9 cellular contexts compared by ENCODE assay signal in the genomic region with DNA sequence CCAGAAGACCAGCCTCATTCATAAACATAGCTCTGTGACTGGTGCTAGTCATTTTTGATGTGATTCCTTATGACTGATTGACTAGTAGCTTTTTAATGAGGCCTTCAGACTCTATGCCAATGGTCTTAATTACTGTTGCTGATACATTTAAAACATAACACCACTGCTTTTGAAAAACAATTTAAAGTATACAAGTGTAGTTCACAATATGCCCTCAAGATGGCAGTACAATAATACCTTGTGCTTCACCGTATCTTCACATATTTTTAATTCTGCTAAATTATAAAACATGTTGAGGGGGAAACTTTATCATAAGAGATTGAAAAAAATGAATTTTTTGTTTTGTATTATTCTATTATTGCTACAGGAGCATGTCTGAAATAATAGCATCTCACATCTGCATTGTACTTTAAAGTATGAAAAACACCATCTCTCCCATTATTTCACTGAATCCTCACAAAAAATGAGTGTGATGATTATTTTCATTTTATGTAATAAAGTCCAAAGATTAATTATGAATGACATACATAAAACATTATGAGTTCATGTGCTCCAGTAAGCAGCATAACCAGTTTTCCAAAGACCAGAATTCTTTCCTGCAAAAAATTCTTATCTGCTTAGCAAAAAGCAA. TPM values are rescaled to one million over a fixed set of nuclear protein-coding genes. Genes with fewer than 3 reads are reported as not detected.
DNase-seq lines count a peak whose midpoint lies in the region; ATAC-seq and TF ChIP-seq lines count a peak whose summit lies in the region.
"Had no signal": no experiment of that assay in that cellular context is flagged by ENCODE, and none has a peak within 500 bp of the region (broad histone marks: within the 10 kb centered on the region; RNA-seq: fewer than 3 reads in every experiment).

No MANE protein-coding gene starts in this region.

- H3F3A ChIP-seq in DOHH2 (ENCODE audit: control insufficient read depth, insufficient read depth) = no peaks in the 10 kb centered on the region

- in situ Hi-C loops in transverse colon (cut with MboI; ENCODE audit: low pct_ligation_motif_present in 1 of 4, low pct_unique_long_range_greater_than_20kb in 1 of 4, low sequenced_read_pairs in 3 of 4) = loop anchor here (10.0 to 25.0 kb wide), 2 partner anchors 150 to 852 kb away; a partner anchor contains a TSS

- H4K20me1 ChIP-seq in DOHH2 (ENCODE audit: control insufficient read depth, insufficient read depth, low read depth, low read length) = no peaks in the 10 kb centered on the region

- H3K4me3 ChIP-seq in DOHH2 (ENCODE audit: low read length) (no peak overlapping the region), transverse colon (no peak overlapping the region)

- POLR2A ChIA-PET in WTC11 (lab: Charles Lee) = no interaction called here

- H3K27ac Mint-ChIP-seq in WTC11 = no peak overlapping the region
- H3K27ac Mint-ChIP-seq in immature natural killer cell = no peak overlapping the region
- H3K27ac Mint-ChIP-seq in stimulated activated memory B cell treated with anti-CD40 and anti-IgM and Interleukin-4, amounts not matched to agents 10 μg/mL and 1 μg/mL and 100 μg/mL, for 72 hours = no peak overlapping the region

- TF ChIP-seq EP300 in transverse colon (IDR thresholded peaks at IDR 0.05; ENCODE audit: low read depth) = no peak

- CTCF ChIA-PET in WTC11 (lab: Charles Lee) = interaction anchor here (0.9 to 1.3 kb wide), 5 partner anchors 11 to 149 kb away, joined by 3 to 5 read pairs (median 5); no protein-coding TSS in a partner anchor

- H3K9me3 ChIP-seq in DOHH2 (ENCODE audit: control insufficient read depth, insufficient read depth, low read length) = no peaks in the 10 kb centered on the region
- H3K9me3 ChIP-seq in transverse colon = no peaks in the 10 kb centered on the region

- H3K27ac ChIP-seq in DOHH2 (ENCODE audit: low read depth, low read length) (no peak overlapping the region), transverse colon (no peak overlapping the region)

- no peak for DNase-seq in WTC11 (ENCODE audit: low spot score)
- peak; percentile 13 to 30 (median 16) for DNase-seq in immature natural killer cell
- DNase-seq in transverse colon = no peak
- no peak for DNase-seq in ureter (ENCODE audit: low spot score)

- H3K4me1 Mint-ChIP-seq in WTC11 = peaks cover 15% of the 10 kb centered on the region
- H3K4me1 Mint-ChIP-seq in immature natural killer cell = no peaks in the 10 kb centered on the region
- H3K4me1 Mint-ChIP-seq in stimulated activated memory B cell treated with anti-CD40 and anti-IgM and Interleukin-4, amounts not matched to agents 10 μg/mL and 1 μg/mL and 100 μg/mL, for 72 hours = peaks cover 6% of the 10 kb centered on the region

- WGBS in transverse colon (ENCODE audit: low coverage in 1 of 2), 2 donors = 0% methylated on average over 1 of the region's 1 CpG

- H3K4me3 Mint-ChIP-seq in WTC11 = no peak overlapping the region
- no peak overlapping the region for H3K4me3 Mint-ChIP-seq in immature natural killer cell
- H3K4me3 Mint-ChIP-seq in stimulated activated memory B cell treated with anti-CD40 and anti-IgM and Interleukin-4, amounts not matched to agents 10 μg/mL and 1 μg/mL and 100 μg/mL, for 72 hours = no peak overlapping the region

- H3K9me2 ChIP-seq in DOHH2 (replicated peaks; ENCODE audit: control insufficient read depth, low read length) = no peaks in the 10 kb centered on the region

- H3K27me3 Mint-ChIP-seq in WTC11 (ENCODE audit: low read depth) = peaks cover 2% of the 10 kb centered on the region; the same call in 1 of the 2 replicates
- peaks cover 2 to 12% (median 2%) of the 10 kb centered on the region in 3 donors for H3K27me3 Mint-ChIP-seq in immature natural killer cell (ENCODE audit: low read depth in 3 of 3)
- peaks cover 23% of the 10 kb centered on the region for H3K27me3 Mint-ChIP-seq in stimulated activated memory B cell treated with anti-CD40 and anti-IgM and Interleukin-4, amounts not matched to agents 10 μg/mL and 1 μg/mL and 100 μg/mL, for 72 hours

- H3K36me3 Mint-ChIP-seq in WTC11 = no peaks in the 10 kb centered on the region
- no peaks in the 10 kb centered on the region for H3K36me3 Mint-ChIP-seq in immature natural killer cell
- no peaks in the 10 kb centered on the region for H3K36me3 Mint-ChIP-seq in stimulated activated memory B cell treated with anti-CD40 and anti-IgM and Interleukin-4, amounts not matched to agents 10 μg/mL and 1 μg/mL and 100 μg/mL, for 72 hours

- 0 out of 2 replicates have a peak overlapping the region, but pooled peaks have one; percentile 7 for H3K4me2 ChIP-seq in DOHH2 (ENCODE audit: low read length)

- peaks cover 4% of the 10 kb centered on the region; the same call in 1 of the 2 replicates for H3K4me1 ChIP-seq in DOHH2 (ENCODE audit: control insufficient read depth, low read length)
- no peaks in the 10 kb centered on the region for H3K4me1 ChIP-seq in transverse colon

- H3K9me3 Mint-ChIP-seq in WTC11 = no peaks in the 10 kb centered on the region
- no peaks in the 10 kb centered on the region for H3K9me3 Mint-ChIP-seq in immature natural killer cell
- H3K9me3 Mint-ChIP-seq in stimulated activated memory B cell treated with anti-CD40 and anti-IgM and Interleukin-4, amounts not matched to agents 10 μg/mL and 1 μg/mL and 100 μg/mL, for 72 hours = no peaks in the 10 kb centered on the region

- no peaks in the 10 kb centered on the region for H3K79me2 ChIP-seq in DOHH2 (ENCODE audit: control insufficient read depth, low read length)

- peak; percentile 69 for TF ChIP-seq CTCF in DOHH2 (IDR thresholded peaks at IDR 0.05; ENCODE audit: low read depth, low read length, poor library complexity, severe bottlenecking)
- peak; percentile 67 for TF ChIP-seq CTCF in WTC11 (IDR thresholded peaks at IDR 0.05)
- peak; percentile 73 to 83 (median 78) for TF ChIP-seq CTCF in transverse colon (IDR thresholded peaks at IDR 0.05)

- H3K36me3 ChIP-seq in DOHH2 (ENCODE audit: control insufficient read depth, low read length) = no peaks in the 10 kb centered on the region
- no peaks in the 10 kb centered on the region for H3K36me3 ChIP-seq in transverse colon

- TF ChIP-seq POLR2A in transverse colon (IDR thresholded peaks at IDR 0.05) = no peak

- H3K27me3 ChIP-seq in DOHH2 (ENCODE audit: control insufficient read depth, low read length) (peaks cover 27% of the 10 kb centered on the region), transverse colon (peaks cover 6% of the 10 kb centered on the region)

- intact Hi-C loops in transverse colon (cut with DNase I; ENCODE audit: low total_unique reads) = loop anchor here (2.0 kb wide), 1 partner anchor 150 kb away; no protein-coding TSS in a partner anchor

- ATAC-seq in HG03175 (IDR thresholded peaks at IDR 0.05; ENCODE audit: unreplicated experiment) = peak; percentile 37
- no peak for ATAC-seq in WTC11
- no peak for ATAC-seq in GM18498 (IDR thresholded peaks at IDR 0.05; ENCODE audit: unreplicated experiment)
- ATAC-seq in stimulated activated memory B cell treated with anti-CD40 and anti-IgM and Interleukin-4, amounts not matched to agents 10 μg/mL and 1 μg/mL and 100 μg/mL, for 72 hours = no peak

TF ChIP-seq in WTC11, 78 proteins besides CTCF, POLR2A, EP300 and RAD21:
- no peak for TF ChIP-seq SOX15 (CRISPR knock-in tag; IDR thresholded peaks at IDR 0.05)
- no peak for TF ChIP-seq SMAD3 (CRISPR knock-in tag; IDR thresholded peaks at IDR 0.05; ENCODE audit: borderline replicate concordance)
- TF ChIP-seq, protein P1, sequence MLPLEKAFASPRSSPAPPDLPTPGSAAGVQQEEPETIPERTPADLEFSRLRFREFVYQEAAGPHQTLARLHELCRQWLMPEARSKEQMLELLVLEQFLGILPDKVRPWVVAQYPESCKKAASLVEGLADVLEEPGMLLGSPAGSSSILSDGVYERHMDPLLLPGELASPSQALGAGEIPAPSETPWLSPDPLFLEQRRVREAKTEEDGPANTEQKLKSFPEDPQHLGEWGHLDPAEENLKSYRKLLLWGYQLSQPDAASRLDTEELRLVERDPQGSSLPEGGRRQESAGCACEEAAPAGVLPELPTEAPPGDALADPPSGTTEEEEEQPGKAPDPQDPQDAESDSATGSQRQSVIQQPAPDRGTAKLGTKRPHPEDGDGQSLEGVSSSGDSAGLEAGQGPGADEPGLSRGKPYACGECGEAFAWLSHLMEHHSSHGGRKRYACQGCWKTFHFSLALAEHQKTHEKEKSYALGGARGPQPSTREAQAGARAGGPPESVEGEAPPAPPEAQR (CRISPR knock-in tag; IDR thresholded peaks at IDR 0.05) = no peak
- TF ChIP-seq TP53 (CRISPR knock-in tag; IDR thresholded peaks at IDR 0.05) = no peak
- no peak for TF ChIP-seq ZNF317 (CRISPR knock-in tag; IDR thresholded peaks at IDR 0.05; ENCODE audit: borderline replicate concordance, low read depth)

RNA-seq across cellular contexts. Expression of a gene that starts 55.1 kb away (rescaled TPM):
- total RNA-seq in WTC11 (2021) (11.1 to 15.2 TPM (median 14.8 TPM) in 3 replicates), transverse colon (not detected), ureter (not detected)
- not detected for polyA plus RNA-seq in immature natural killer cell
- total RNA-seq: pulmonary artery endothelial cell had no signal

Comparison
In these comparisons a context has a peak if more than half of its experiments do, and no peak if none do; other contexts are left out.
1. DNase-seq: peak in immature natural killer cell (3 of 3); none in WTC11 (single experiment), transverse colon (single experiment) and ureter (single experiment).
2. Peak in every context shown above with its lines, with median percentiles within 50 percentile points of each other: CTCF ChIP-seq.